ENCODE assay signal across 28 cellular contexts in the genomic region with DNA sequence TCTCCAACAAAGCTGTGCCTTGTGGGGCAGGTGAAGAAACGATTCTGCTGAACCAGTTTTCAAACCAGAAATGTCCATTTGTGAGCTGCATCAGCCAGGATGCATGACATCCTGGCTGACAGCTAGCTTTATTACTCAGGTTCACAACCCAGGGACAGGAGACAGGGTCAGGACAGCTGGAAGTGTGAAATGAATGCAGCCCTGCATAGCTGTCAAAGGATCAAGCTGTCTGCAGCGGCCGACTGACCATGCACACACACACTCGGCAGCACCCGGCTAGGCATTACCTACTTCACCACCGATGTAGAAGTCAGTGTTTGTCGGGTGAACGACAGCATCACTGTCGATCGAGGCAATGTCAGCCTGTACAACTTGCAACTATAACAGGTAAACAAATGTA.
"Had no signal": no experiment of that assay in that cellular context is flagged by ENCODE, and none has a peak within 500 bp of the region (broad histone marks: within the 10 kb centered on the region; RNA-seq: fewer than 3 reads in every experiment).

No MANE protein-coding gene starts in this region.

- H3K27ac ChIP-seq: colonic mucosa, dorsolateral prefrontal cortex, pancreas, psoas muscle, thoracic aorta, uterus had no signal

- H3K36me3 ChIP-seq: colonic mucosa, uterus had no signal

- H3K4me3 Mint-ChIP-seq: activated B cell treated with CpG ODN at 0.5 μM for 24 hours; activated CD8-positive, alpha-beta memory T cell treated with anti-CD3 and anti-CD28 coated beads, Interleukin-2, amount 10 ng/mL, durations not matched to agents 7 days and 5 days; activated CD8-positive, alpha-beta T cell treated with anti-CD3 and anti-CD28 coated beads for 36 hours; activated T-cell treated with anti-CD3 and anti-CD28 coated beads, Interleukin-2, amount 50 U/mL, for 72 hours; naive thymus-derived CD4-positive, alpha-beta T cell; neural crest cell; T-cell; T-helper 2 cell treated with Interferon-gamma antibody and Interleukin-4, amounts not matched to agents 5 μg/mL and 100 μg/mL, for 36 hours; type B pancreatic cell had no signal

- FAIRE-seq: bronchial epithelial cell, frontal cortex, pancreas had no signal

- H3K4me1 Mint-ChIP-seq: activated CD8-positive, alpha-beta memory T cell treated with anti-CD3 and anti-CD28 coated beads, Interleukin-2, amount 10 ng/mL, durations not matched to agents 7 days and 5 days; neural crest cell had no signal

- H3K9me3 ChIP-seq: colonic mucosa, pancreas, psoas muscle, thoracic aorta, uterus had no signal

- H3K27ac Mint-ChIP-seq: activated B cell treated with CpG ODN at 0.5 μM for 24 hours; activated CD8-positive, alpha-beta memory T cell treated with anti-CD3 and anti-CD28 coated beads, Interleukin-2, amount 10 ng/mL, durations not matched to agents 7 days and 5 days; activated CD8-positive, alpha-beta T cell treated with anti-CD3 and anti-CD28 coated beads for 36 hours; activated T-cell treated with anti-CD3 and anti-CD28 coated beads, Interleukin-2, amount 50 U/mL, for 72 hours; T-cell; T-helper 2 cell treated with Interferon-gamma antibody and Interleukin-4, amounts not matched to agents 5 μg/mL and 100 μg/mL, for 36 hours; type B pancreatic cell had no signal

- H3K27me3 ChIP-seq: colonic mucosa, dorsolateral prefrontal cortex, pancreas, uterus had no signal

- H3K4me1 ChIP-seq: pancreas had no signal

- H3K9me3 Mint-ChIP-seq: activated B cell treated with CpG ODN at 0.5 μM for 24 hours; activated CD8-positive, alpha-beta T cell treated with anti-CD3 and anti-CD28 coated beads for 36 hours; activated naive CD4-positive, alpha-beta T cell treated with anti-CD3 and anti-CD28 coated beads, Interleukin-2, amount 50 U/mL, for 72 hours; activated T-cell treated with anti-CD3 and anti-CD28 coated beads, Interleukin-2, amount 50 U/mL, for 72 hours; naive thymus-derived CD4-positive, alpha-beta T cell; neural crest cell; T-cell; T-helper 2 cell treated with Interferon-gamma antibody and Interleukin-4, amounts not matched to agents 5 μg/mL and 100 μg/mL, for 36 hours; type B pancreatic cell had no signal

- ATAC-seq: activated CD8-positive, alpha-beta memory T cell treated with anti-CD3 and anti-CD28 coated beads, Interleukin-2, amount 10 ng/mL, durations not matched to agents 7 days and 5 days; activated CD8-positive, alpha-beta T cell treated with anti-CD3 and anti-CD28 coated beads for 36 hours; activated naive CD4-positive, alpha-beta T cell treated with anti-CD3 and anti-CD28 coated beads, Interleukin-2, amount 50 U/mL, for 72 hours; activated T-cell treated with anti-CD3 and anti-CD28 coated beads, Interleukin-2, amount 50 U/mL, for 72 hours; naive thymus-derived CD4-positive, alpha-beta T cell; pancreas; psoas muscle; T-cell had no signal

- H3K27me3 Mint-ChIP-seq: activated B cell treated with CpG ODN at 0.5 μM for 24 hours; activated CD8-positive, alpha-beta memory T cell treated with anti-CD3 and anti-CD28 coated beads, Interleukin-2, amount 10 ng/mL, durations not matched to agents 7 days and 5 days; activated CD8-positive, alpha-beta T cell treated with anti-CD3 and anti-CD28 coated beads for 36 hours; naive thymus-derived CD4-positive, alpha-beta T cell; T-cell; type B pancreatic cell had no signal

- H3K4me3 ChIP-seq: colonic mucosa, dorsolateral prefrontal cortex, pancreas, psoas muscle, thoracic aorta, uterus had no signal

- DNase-seq: activated B cell treated with CpG ODN at 0.5 μM for 24 hours; activated CD4-positive, alpha-beta T cell treated with anti-CD3 and anti-CD28 coated beads, Interleukin-2, amount 50 U/mL, for 1 hour; activated CD8-positive, alpha-beta memory T cell treated with anti-CD3 and anti-CD28 coated beads, Interleukin-2, amount 10 ng/mL, durations not matched to agents 7 days and 5 days; activated CD8-positive, alpha-beta T cell treated with anti-CD3 and anti-CD28 coated beads for 36 hours; activated naive CD4-positive, alpha-beta T cell; activated T-cell treated with anti-CD3 and anti-CD28 coated beads for 4 hours; activated T-cell treated with anti-CD3 and anti-CD28 coated beads, Interleukin-2, amount 50 U/mL, for 72 hours; colonic mucosa; dorsolateral prefrontal cortex; effector memory CD4-positive, alpha-beta T cell; islet precursor cell; midbrain; naive thymus-derived CD4-positive, alpha-beta T cell; nucleus accumbens; pancreas; psoas muscle; stimulated activated CD4-positive, alpha-beta T cell treated with anti-CD3 and anti-CD28 coated beads, Interleukin-15, amount 100 ng/mL, for 24 hours; stimulated activated CD4-positive, alpha-beta T cell treated with anti-CD3 and anti-CD28 coated beads, Interleukin-2, amount 100 ng/mL, for 24 hours; stimulated activated naive CD4-positive, alpha-beta T cell treated with Interleukin-2 at 50 U/mL for 16 hours; T-cell; uterus had no signal
